8 cellular contexts compared by ENCODE assay signal in genomic region chr15:58987501-58988010, GRCh38. TPM values are rescaled to one million over a fixed set of nuclear protein-coding genes. Genes with fewer than 3 reads are reported as not detected.
DNase-seq lines count a peak whose midpoint lies in the region; ATAC-seq and TF ChIP-seq lines count a peak whose summit lies in the region.

RNF111 (plus strand) TSS chr15:58987663; CDS start chr15:59030823, 43,160 bp downstream.

- H3K27ac ChIP-seq in endodermal cell (ENCODE audit: low read depth, low read length) = peak within 1 kb of the TSS; percentile 86
- H3K27ac ChIP-seq in mesendoderm (ENCODE audit: low read depth, low read length) = peak within 1 kb of the TSS; percentile 92

- H3K27me3 ChIP-seq in NT2/D1 (ENCODE audit: insufficient read depth, insufficient read length) (no peaks in the 10 kb centered on the region), endodermal cell (ENCODE audit: control insufficient read depth, insufficient read depth, low read length, poor library complexity, severe bottlenecking) (no peaks in the 10 kb centered on the region), mesendoderm (ENCODE audit: insufficient read depth, low read length, poor library complexity) (no peaks in the 10 kb centered on the region)

- ATAC-seq in GM21360 (IDR thresholded peaks at IDR 0.05; ENCODE audit: unreplicated experiment) = peak; percentile 81
- ATAC-seq in activated CD8-positive, alpha-beta memory T cell treated with anti-CD3 and anti-CD28 coated beads, Interleukin-2, amount 10 ng/mL, durations not matched to agents 7 days and 5 days = peak; percentile 95

- H3K4me3 Mint-ChIP-seq in activated CD8-positive, alpha-beta memory T cell treated with anti-CD3 and anti-CD28 coated beads, Interleukin-2, amount 10 ng/mL, durations not matched to agents 7 days and 5 days = peak within 1 kb of the TSS; percentile 99
- H3K4me3 Mint-ChIP-seq in endodermal cell = peak within 1 kb of the TSS; percentile 87

- no peak within 1 kb of the TSS for H2AK5ac ChIP-seq in mesendoderm (ENCODE audit: low read length)

- peaks cover 4% of the 10 kb centered on the region for H3K27me3 Mint-ChIP-seq in activated CD8-positive, alpha-beta memory T cell treated with anti-CD3 and anti-CD28 coated beads, Interleukin-2, amount 10 ng/mL, durations not matched to agents 7 days and 5 days
- H3K27me3 Mint-ChIP-seq in endodermal cell (ENCODE audit: insufficient read depth) = peaks cover 4% of the 10 kb centered on the region

- H2BK120ac ChIP-seq in mesendoderm (ENCODE audit: low read depth, low read length) = no peak within 1 kb of the TSS

- peak within 1 kb of the TSS; percentile 72 for H3K18ac ChIP-seq in mesendoderm (ENCODE audit: low read length)

- H3K9me3 ChIP-seq in NT2/D1 (ENCODE audit: insufficient read depth, low read length) = no peaks in the 10 kb centered on the region
- no peaks in the 10 kb centered on the region for H3K9me3 ChIP-seq in endodermal cell (ENCODE audit: control insufficient read depth, low read length)

- no peaks in the 10 kb centered on the region for H3K9me3 Mint-ChIP-seq in activated CD8-positive, alpha-beta memory T cell treated with anti-CD3 and anti-CD28 coated beads, Interleukin-2, amount 10 ng/mL, durations not matched to agents 7 days and 5 days (ENCODE audit: low read depth)
- H3K9me3 Mint-ChIP-seq in endodermal cell = no peaks in the 10 kb centered on the region

- H3K79me2 ChIP-seq in mesendoderm (ENCODE audit: control insufficient read depth, insufficient read depth, low read length) = peaks cover 34% of the 10 kb centered on the region

- H3K4me3 ChIP-seq in NT2/D1 (ENCODE audit: insufficient read length, low read depth) (peak within 1 kb of the TSS; percentile 96), endodermal cell (ENCODE audit: low read length) (peak within 1 kb of the TSS; percentile 94), mesendoderm (ENCODE audit: low read length) (peak within 1 kb of the TSS; percentile 79)

- H3K4me1 ChIP-seq in NT2/D1 (ENCODE audit: insufficient read depth, insufficient read length) = peaks cover 2% of the 10 kb centered on the region
- H3K4me1 ChIP-seq in endodermal cell (ENCODE audit: control insufficient read depth, insufficient read depth, low read length) = peaks cover 5% of the 10 kb centered on the region
- peaks cover 2% of the 10 kb centered on the region for H3K4me1 ChIP-seq in mesendoderm (ENCODE audit: control insufficient read depth, low read depth, low read length)

- H3K4me1 Mint-ChIP-seq in activated CD8-positive, alpha-beta memory T cell treated with anti-CD3 and anti-CD28 coated beads, Interleukin-2, amount 10 ng/mL, durations not matched to agents 7 days and 5 days = peaks cover 41% of the 10 kb centered on the region
- peaks cover 18% of the 10 kb centered on the region for H3K4me1 Mint-ChIP-seq in endodermal cell

- TF ChIP-seq CTCF in endodermal cell (conservative IDR thresholded peaks at IDR 0.05) = no peak

- peak within 1 kb of the TSS; percentile 88 for H3K56ac ChIP-seq in mesendoderm (ENCODE audit: low read length)

- CTCF ChIA-PET in activated CD8-positive, alpha-beta memory T cell treated with anti-CD3 and anti-CD28 coated beads, Interleukin-2, amount 10 ng/mL, durations not matched to agents 7 days and 5 days (lab: Charles Lee) = interaction anchor here (1.3 to 2.1 kb wide), 3 partner anchors 10 to 505 kb away, joined by 4 to 8 read pairs (median 4); no protein-coding TSS in a partner anchor

- H3K36me3 Mint-ChIP-seq in activated CD8-positive, alpha-beta memory T cell treated with anti-CD3 and anti-CD28 coated beads, Interleukin-2, amount 10 ng/mL, durations not matched to agents 7 days and 5 days = peaks cover 30% of the 10 kb centered on the region
- peaks cover 20% of the 10 kb centered on the region for H3K36me3 Mint-ChIP-seq in endodermal cell (ENCODE audit: low read depth)

- H3K36me3 ChIP-seq in NT2/D1 (ENCODE audit: insufficient read depth, insufficient read length, low read length) = peaks cover 24% of the 10 kb centered on the region
- peaks cover 23% of the 10 kb centered on the region for H3K36me3 ChIP-seq in endodermal cell (ENCODE audit: control insufficient read depth, insufficient read depth, low read length)
- H3K36me3 ChIP-seq in mesendoderm (ENCODE audit: control insufficient read depth, insufficient read depth, low read length) = no peaks in the 10 kb centered on the region

- peak within 1 kb of the TSS; percentile 1 for H3K4ac ChIP-seq in mesendoderm (ENCODE audit: low read depth, low read length)

- DNase-seq in COLO668 (lab: John Stamatoyannopoulos, UW; ENCODE audit: unreplicated experiment) (peak; percentile 88), HUDEP-2 (lab: John Stamatoyannopoulos, UW; ENCODE audit: unreplicated experiment in 76 of 76) (peak in 74 of 76 experiments; percentile 40 to 93 (median 83)), NT2/D1 (ENCODE audit: low read depth, low spot score) (peak; percentile 89), endodermal cell (peak; percentile 96), mesendoderm (peak; percentile 99)
- DNase-seq in activated CD8-positive, alpha-beta memory T cell treated with anti-CD3 and anti-CD28 coated beads, Interleukin-2, amount 10 ng/mL, durations not matched to agents 7 days and 5 days = peak; percentile 96
- peak; percentile 78 for DNase-seq in stimulated activated CD8-positive, alpha-beta memory T cell treated with anti-CD3 and anti-CD28 coated beads, Interleukin-15, amount 100 ng/mL, for 1 hour (ENCODE audit: low read depth)

- H4K8ac ChIP-seq in mesendoderm (ENCODE audit: low read depth, low read length) = no peak within 1 kb of the TSS

- H3K9ac ChIP-seq in NT2/D1 (ENCODE audit: insufficient read length, low read depth) (peak within 1 kb of the TSS; percentile 97), endodermal cell (ENCODE audit: extremely low read depth, low read length, poor library complexity, severe bottlenecking) (peak within 1 kb of the TSS; percentile 80), mesendoderm (ENCODE audit: low read length) (peak within 1 kb of the TSS; percentile 77)

- H2BK15ac ChIP-seq in mesendoderm (replicated peaks; ENCODE audit: low read depth) = no peak within 1 kb of the TSS

- WGBS in endodermal cell (ENCODE audit: insufficient coverage in 1 of 2, insufficient read length in 1 of 2), 2 experiments = 0% methylated on average over 25 to 46 of the region's 47 CpGs
- no CpG with 5 or more reads among the region's 47 CpGs for WGBS in mesendoderm (ENCODE audit: extremely low coverage, insufficient coverage, low lambda C conversion rate)

- no peak within 1 kb of the TSS for H4K5ac ChIP-seq in mesendoderm (ENCODE audit: low read length)

- H2BK5ac ChIP-seq in mesendoderm (ENCODE audit: low read length) = peak within 1 kb of the TSS; percentile 88

- peak within 1 kb of the TSS; percentile 91 for H3K23ac ChIP-seq in mesendoderm (ENCODE audit: low read length)

- H3K4me2 ChIP-seq in mesendoderm (ENCODE audit: low read length) = peak within 1 kb of the TSS; percentile 61

- H3K27ac Mint-ChIP-seq in activated CD8-positive, alpha-beta memory T cell treated with anti-CD3 and anti-CD28 coated beads, Interleukin-2, amount 10 ng/mL, durations not matched to agents 7 days and 5 days = peak within 1 kb of the TSS; percentile 90
- peak within 1 kb of the TSS; percentile 94 for H3K27ac Mint-ChIP-seq in endodermal cell

- H3K79me1 ChIP-seq in mesendoderm (ENCODE audit: low read length) = peaks cover 4% of the 10 kb centered on the region

RNA-seq across cellular contexts. Expression of gene RNF111, which starts in this region (rescaled TPM):
- 10 to 100 TPM; 39.7 to 39.8 TPM for total RNA-seq in activated CD8-positive, alpha-beta memory T cell treated with anti-CD3 and anti-CD28 coated beads, Interleukin-2, amount 10 ng/mL, durations not matched to agents 7 days and 5 days
- total RNA-seq in endodermal cell = 10 to 100 TPM; 31.6 to 31.9 TPM
- 25.7 TPM for polyA plus RNA-seq in endodermal cell (2013, experiment 1 of 2)
- polyA plus RNA-seq in endodermal cell (2013, experiment 2 of 2) = 27.2 TPM
- 9.3 TPM for polyA plus RNA-seq in mesendoderm (2013, experiment 1 of 2)
- polyA plus RNA-seq in mesendoderm (2013, experiment 2 of 2) = 9.6 TPM

Comparison
In these comparisons a context has a peak if more than half of its experiments do, and no peak if none do; other contexts are left out.
1. Peak in every context shown above with its lines: DNase-seq, ATAC-seq, H3K4me3 ChIP-seq and H3K27ac ChIP-seq.